ENCODE assay signal across 7 cellular contexts in the genomic region with DNA sequence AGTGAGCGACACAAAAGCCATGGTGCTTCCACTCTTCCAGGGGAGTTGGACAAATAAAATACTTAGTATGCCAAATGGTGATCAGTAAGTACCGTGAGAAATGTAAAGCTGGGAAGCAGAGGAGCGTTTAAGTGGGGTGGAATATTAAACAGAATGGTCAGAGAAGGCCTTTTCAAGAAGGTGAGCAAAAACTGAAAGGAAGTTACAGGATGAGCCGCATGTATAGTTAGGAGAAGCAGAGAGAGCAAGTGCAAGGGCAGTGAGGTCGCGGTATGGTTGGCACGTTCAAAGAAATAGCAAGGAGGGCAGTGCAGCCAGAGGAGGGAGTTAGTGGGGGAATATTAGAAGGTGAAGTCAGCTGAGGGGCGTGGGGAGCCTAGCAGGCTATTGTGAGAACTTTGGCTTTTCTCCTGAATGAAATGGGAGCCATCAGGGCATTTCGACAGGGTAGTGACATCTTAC. TPM values are rescaled to one million over a fixed set of nuclear protein-coding genes. Genes with fewer than 3 reads are reported as not detected.
DNase-seq lines count a peak whose midpoint lies in the region; ATAC-seq and TF ChIP-seq lines count a peak whose summit lies in the region.

No MANE protein-coding gene starts in this region.

- peaks cover 61% of the 10 kb centered on the region for H3K36me3 ChIP-seq in NT2/D1 (ENCODE audit: insufficient read depth, insufficient read length, low read length)
- H3K36me3 ChIP-seq in effector memory CD4-positive, alpha-beta T cell (ENCODE audit: control insufficient read depth, insufficient read depth, low read length): peaks cover 23% of the 10 kb centered on the region

- no peaks in the 10 kb centered on the region for H3K27me3 ChIP-seq in NT2/D1 (ENCODE audit: insufficient read depth, insufficient read length)
- H3K27me3 ChIP-seq in effector memory CD4-positive, alpha-beta T cell (replicated peaks; ENCODE audit: control insufficient read depth, insufficient read depth, low read length, poor library complexity, severe bottlenecking): no peaks in the 10 kb centered on the region

- ATAC-seq in GM18505 (IDR thresholded peaks at IDR 0.05; ENCODE audit: unreplicated experiment) (peak; percentile 0), esophagus mucosa (no peak)

- peak overlapping the region; percentile 80 for H3K27ac ChIP-seq in effector memory CD4-positive, alpha-beta T cell (ENCODE audit: insufficient read depth, low read length, poor library complexity, severe bottlenecking)

- H3K4me1 Mint-ChIP-seq in neural crest cell: peaks cover 63% of the 10 kb centered on the region

- H3K36me3 Mint-ChIP-seq in neural crest cell (ENCODE audit: low read depth): peaks cover 11% of the 10 kb centered on the region

- TF ChIP-seq CTCF in neural crest cell (conservative IDR thresholded peaks at IDR 0.05): no peak

- H3K4me3 Mint-ChIP-seq in neural crest cell: peak overlapping the region; percentile 93

- DNase-seq in NT2/D1 (ENCODE audit: low read depth, low spot score) (no peak), neural crest cell (ENCODE audit: low read depth, low spot score) (no peak), NCI-H345 (lab: John Stamatoyannopoulos, UW) (no peak), GM19240 (ENCODE audit: insufficient read length, low spot score) (no peak)
- no peak for DNase-seq in effector memory CD4-positive, alpha-beta T cell

- no peak for TF ChIP-seq POLR2A in GM18505 (IDR thresholded peaks at IDR 0.05; ENCODE audit: borderline replicate concordance, extremely low read depth, insufficient read depth, insufficient read length)

- H3K9me3 ChIP-seq in NT2/D1 (ENCODE audit: insufficient read depth, low read length): no peaks in the 10 kb centered on the region
- no peaks in the 10 kb centered on the region for H3K9me3 ChIP-seq in effector memory CD4-positive, alpha-beta T cell (ENCODE audit: control insufficient read depth, low read length)

- no peaks in the 10 kb centered on the region for H3K9me3 Mint-ChIP-seq in neural crest cell

- peak overlapping the region; percentile 93 for H3K27ac Mint-ChIP-seq in neural crest cell (ENCODE audit: unreplicated experiment)

- peaks cover 21% of the 10 kb centered on the region for H3K4me1 ChIP-seq in NT2/D1 (ENCODE audit: insufficient read depth, insufficient read length)
- H3K4me1 ChIP-seq in effector memory CD4-positive, alpha-beta T cell (ENCODE audit: control insufficient read depth, insufficient read depth, low read length, poor library complexity, severe bottlenecking): peaks cover 28% of the 10 kb centered on the region

- H3K27me3 Mint-ChIP-seq in neural crest cell (ENCODE audit: low read depth): no peaks in the 10 kb centered on the region

- peak overlapping the region; percentile 98 for H3K9ac ChIP-seq in NT2/D1 (ENCODE audit: insufficient read length, low read depth)

- H3K4me3 ChIP-seq in NT2/D1 (ENCODE audit: insufficient read length, low read depth): peak overlapping the region; percentile 94
- H3K4me3 ChIP-seq in effector memory CD4-positive, alpha-beta T cell (ENCODE audit: insufficient read depth, low read depth, low read length, poor library complexity, severe bottlenecking): peak overlapping the region; percentile 77

RNA-seq across cellular contexts. Expression of a gene that starts 0.7 kb away (rescaled TPM):
- total RNA-seq in neural crest cell (125 and 129 TPM in 2 replicates), esophagus mucosa (95.7 TPM)

RNA-seq across cellular contexts. Expression of a gene that starts 4.2 kb away (rescaled TPM):
- total RNA-seq in neural crest cell (32.7 and 34.4 TPM in 2 replicates), esophagus mucosa (18.3 TPM)

RNA-seq across cellular contexts. Expression of a gene that starts 5.0 kb away (rescaled TPM):
- 88.7 and 91.8 TPM in 2 replicates for total RNA-seq in neural crest cell
- total RNA-seq in esophagus mucosa: 40.1 TPM

RNA-seq across cellular contexts. Expression of a gene that starts 17.4 kb away (rescaled TPM):
- 4.9 and 5.5 TPM in 2 replicates for total RNA-seq in neural crest cell
- total RNA-seq in esophagus mucosa: 4.0 TPM

RNA-seq across cellular contexts. Expression of a gene that starts 27.3 kb away (rescaled TPM):
- 37.7 and 44.1 TPM in 2 replicates for total RNA-seq in neural crest cell
- 21.7 TPM for total RNA-seq in esophagus mucosa
